In the genomic region with DNA sequence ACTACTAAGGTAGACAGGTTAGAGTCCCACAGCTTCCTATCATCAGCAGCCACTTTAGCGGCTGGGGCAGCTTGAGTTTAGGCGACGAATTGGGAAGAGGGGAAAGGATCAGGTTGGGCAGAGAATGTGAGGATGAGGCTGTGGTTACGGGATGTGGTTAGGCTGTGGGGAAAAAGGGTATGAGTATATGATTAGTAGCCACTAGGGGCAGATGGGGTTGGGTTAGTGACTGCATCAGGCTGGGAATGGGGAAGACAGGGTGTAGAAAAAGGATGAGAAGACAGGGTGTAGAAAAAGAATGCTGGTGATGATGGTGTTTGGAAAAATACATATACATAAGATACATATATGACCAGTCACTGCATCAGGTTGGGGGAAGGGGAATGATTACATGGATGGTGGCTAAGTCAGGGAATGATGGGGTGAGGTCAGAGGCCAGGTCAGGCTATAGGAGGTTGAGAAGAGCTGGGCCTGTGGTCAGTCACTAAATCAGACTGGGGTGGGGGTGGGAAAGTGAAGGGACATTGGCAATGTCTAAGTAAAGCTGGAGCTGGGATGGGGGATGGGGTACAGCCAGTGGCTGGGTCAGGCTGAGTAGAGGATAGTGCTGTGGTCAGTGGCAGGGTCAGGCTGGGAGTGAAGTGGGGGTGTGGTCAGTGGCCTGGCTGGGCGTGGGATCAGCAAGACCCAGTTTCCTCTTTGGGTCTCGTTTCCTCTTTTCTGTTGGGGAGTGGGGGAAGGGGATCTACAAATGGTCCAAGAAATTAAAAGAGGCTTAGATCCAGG, we compare ENCODE assay signal across 8 cellular contexts. TPM values are rescaled to one million over a fixed set of nuclear protein-coding genes. Genes with fewer than 3 reads are reported as not detected.
DNase-seq lines count a peak whose midpoint lies in the region; ATAC-seq, FAIRE-seq and TF ChIP-seq lines count a peak whose summit lies in the region.

No MANE protein-coding gene starts in this region.

- H3K9me3 ChIP-seq in OCI-LY1 (ENCODE audit: low read length) (no peaks in the 10 kb centered on the region), spleen (no peaks in the 10 kb centered on the region)

- H3K9me3 Mint-ChIP-seq in CD14-positive monocyte: no peaks in the 10 kb centered on the region
- H3K9me3 Mint-ChIP-seq in brain: no peaks in the 10 kb centered on the region

- H3K27me3 ChIP-seq in OCI-LY1 (ENCODE audit: insufficient read depth, low read length) (no peaks in the 10 kb centered on the region), spleen (replicated peaks in 1 of 7) (no peaks in the 10 kb centered on the region)

- no peaks in the 10 kb centered on the region for H3F3A ChIP-seq in OCI-LY1 (ENCODE audit: insufficient read depth, low read length)

- no peak overlapping the region for H3K27ac ChIP-seq in OCI-LY1 (ENCODE audit: low read depth, low read length, poor library complexity, severe bottlenecking)
- peak overlapping the region in 7 of 8 donors; percentile 97 to 100 (median 98) for H3K27ac ChIP-seq in spleen

- no peak overlapping the region for H3K27ac Mint-ChIP-seq in CD14-positive monocyte
- peak overlapping the region in 2 of 5 experiments; percentile 49 to 89 for H3K27ac Mint-ChIP-seq in brain

- DNase-seq in CD14-positive monocyte (ENCODE audit: low spot score) (peak; percentile 84), GM19239 (ENCODE audit: insufficient read length, low spot score) (no peak), iPS-NIHi11 (ENCODE audit: low spot score) (peak; percentile 55), spleen (peak; percentile 92), GM19238 (ENCODE audit: insufficient read length, low spot score) (no peak)

- WGBS in spleen, 5 donors: 2 to 12% (median 7%) methylated on average over 6 of the region's 6 CpGs

- peak overlapping the region; percentile 94 for H3K4me2 ChIP-seq in OCI-LY1 (ENCODE audit: low read length)

- H3K4me3 ChIP-seq in OCI-LY1 (ENCODE audit: low read depth, low read length, poor library complexity, severe bottlenecking) (peak overlapping the region; percentile 96), spleen (peak overlapping the region; percentile 14 to 90 (median 73))

- H3K4me3 Mint-ChIP-seq in CD14-positive monocyte: no peak overlapping the region
- H3K4me3 Mint-ChIP-seq in brain: no peak overlapping the region

- ATAC-seq in GM19455 (IDR thresholded peaks at IDR 0.05; ENCODE audit: unreplicated experiment): no peak

- TF ChIP-seq POLR2A in spleen (IDR thresholded peaks at IDR 0.05): no peak

- no peaks in the 10 kb centered on the region for H4K20me1 ChIP-seq in OCI-LY1 (ENCODE audit: insufficient read depth, low read length)

- H3K4me1 Mint-ChIP-seq in CD14-positive monocyte: peaks cover 14% of the 10 kb centered on the region
- peaks cover 16% of the 10 kb centered on the region for H3K4me1 Mint-ChIP-seq in brain

- TF ChIP-seq CTCF in CD14-positive monocyte (IDR thresholded peaks at IDR 0.05) (peak; percentile 76), OCI-LY1 (IDR thresholded peaks at IDR 0.05; ENCODE audit: low read length) (peak; percentile 64), brain (conservative IDR thresholded peaks at IDR 0.05) (peak; percentile 14 to 62), spleen (IDR thresholded peaks at IDR 0.05 in 8 of 11, conservative IDR thresholded peaks at IDR 0.05 in 3 of 11) (peak in 10 of 11 experiments; percentile 18 to 80 (median 55))

- peak; percentile 61 for FAIRE-seq in GM19239 (lab: Jason Lieb, UNC)

- H2AFZ ChIP-seq in OCI-LY1 (ENCODE audit: low read length): no peak overlapping the region

- H3K36me3 Mint-ChIP-seq in CD14-positive monocyte (peaks cover 24 to 26% of the 10 kb centered on the region in 2 donors), brain (peaks cover 21% of the 10 kb centered on the region)

- H3K9me2 ChIP-seq in OCI-LY1 (ENCODE audit: low read depth, low read length): no peaks in the 10 kb centered on the region

- H3K9ac ChIP-seq in OCI-LY1 (ENCODE audit: low read length): peak overlapping the region; percentile 0; the same call in 1 of the 2 replicates

- H3K27me3 Mint-ChIP-seq in CD14-positive monocyte (ENCODE audit: low read depth in 3 of 3) (peaks cover 0 to 3% (median 0%) of the 10 kb centered on the region in 3 donors), brain (peaks cover 17% of the 10 kb centered on the region)

- H3K79me2 ChIP-seq in OCI-LY1 (ENCODE audit: insufficient read depth, low read length): peaks cover 28% of the 10 kb centered on the region

- intact Hi-C loops in CD14-positive monocyte (cut with micrococcal nuclease) (loop anchor here (5.0 to 10.0 kb wide), 5 partner anchors 73 to 618 kb away; a partner anchor contains a TSS), spleen (cut with DNase I; ENCODE audit: low total_unique reads) (loop anchor here (5.0 to 10.0 kb wide), 2 partner anchors 73 to 125 kb away; a partner anchor contains a TSS)

- peaks cover 56% of the 10 kb centered on the region for H3K4me1 ChIP-seq in OCI-LY1 (ENCODE audit: insufficient read depth, low read length, severe bottlenecking)
- peaks cover 58 to 92% (median 79%) of the 10 kb centered on the region in 6 donors for H3K4me1 ChIP-seq in spleen

- H3K36me3 ChIP-seq in OCI-LY1 (ENCODE audit: insufficient read depth, low read length) (peaks cover 9% of the 10 kb centered on the region), spleen (peaks cover 0 to 44% (median 17%) of the 10 kb centered on the region in 6 donors)

RNA-seq across cellular contexts. Expression of a gene that starts 2.1 kb away (rescaled TPM):
- polyA plus RNA-seq in CD14-positive monocyte (10 to 100 TPM; 46.6 to 93.0 TPM), brain (ENCODE audit: insufficient read depth, low read depth, low replicate concordance) (181 TPM), spleen (100 to 1,000 TPM in 1 of 3 donors, 10 to 100 TPM in 2; 79.9 to 122 (median 95.5) TPM)
- total RNA-seq in spleen: 100 to 1,000 TPM; 356 to 881 (median 592) TPM

RNA-seq across cellular contexts. Expression of a gene that starts 2.6 kb away (rescaled TPM):
- 10 to 100 TPM; 32.2 to 38.7 TPM for polyA plus RNA-seq in CD14-positive monocyte
- 82.7 TPM for polyA plus RNA-seq in brain (ENCODE audit: insufficient read depth, low read depth, low replicate concordance)
- total RNA-seq in spleen: 10 to 100 TPM; 21.8 to 35.9 (median 26.0) TPM
- polyA plus RNA-seq in spleen: 10 to 100 TPM; 14.7 to 26.7 (median 20.9) TPM

RNA-seq across cellular contexts. Expression of a gene that starts 19.1 kb away (rescaled TPM):
- polyA plus RNA-seq in CD14-positive monocyte: 10 to 100 TPM; 18.1 to 26.4 TPM
- polyA plus RNA-seq in brain (ENCODE audit: insufficient read depth, low read depth, low replicate concordance): 56.0 TPM
- total RNA-seq in spleen: 100 to 1,000 TPM in 1 of 7 donors, 10 to 100 TPM in 6; 70.5 to 111 (median 74.3) TPM
- 10 to 100 TPM; 22.8 to 40.9 (median 37.9) TPM for polyA plus RNA-seq in spleen

RNA-seq across cellular contexts. Expression of a gene that starts 19.2 kb away (rescaled TPM):
- polyA plus RNA-seq in CD14-positive monocyte (1 to 10 TPM; 2.3 to 3.3 TPM), brain (ENCODE audit: insufficient read depth, low read depth, low replicate concordance) (34.4 TPM), spleen (1 to 10 TPM; 2.2 to 9.5 (median 2.5) TPM)
- total RNA-seq in spleen: 10 to 100 TPM; 19.7 to 29.2 (median 22.0) TPM

RNA-seq across cellular contexts. Expression of a gene that starts 24.2 kb away (rescaled TPM):
- polyA plus RNA-seq in CD14-positive monocyte (not detected), brain (ENCODE audit: insufficient read depth, low read depth, low replicate concordance) (9.4 TPM), spleen (1 to 10 TPM in 1 of 3 donors, under 1 TPM in 2; 0.58 to 1.6 (median 0.63) TPM)
- not detected for total RNA-seq in spleen

Comparison
In these comparisons a context has a peak if more than half of its experiments do, and no peak if none do; other contexts are left out.
1. DNase-seq: peak in CD14-positive monocyte (single experiment), iPS-NIHi11 (single experiment) and spleen (single experiment); none in GM19239 (single experiment) and GM19238 (single experiment).
2. Peak in every context shown above with its lines, with median percentiles within 50 percentile points of each other: CTCF ChIP-seq.